ENCODE assay signal across 8 cellular contexts in the genomic region with DNA sequence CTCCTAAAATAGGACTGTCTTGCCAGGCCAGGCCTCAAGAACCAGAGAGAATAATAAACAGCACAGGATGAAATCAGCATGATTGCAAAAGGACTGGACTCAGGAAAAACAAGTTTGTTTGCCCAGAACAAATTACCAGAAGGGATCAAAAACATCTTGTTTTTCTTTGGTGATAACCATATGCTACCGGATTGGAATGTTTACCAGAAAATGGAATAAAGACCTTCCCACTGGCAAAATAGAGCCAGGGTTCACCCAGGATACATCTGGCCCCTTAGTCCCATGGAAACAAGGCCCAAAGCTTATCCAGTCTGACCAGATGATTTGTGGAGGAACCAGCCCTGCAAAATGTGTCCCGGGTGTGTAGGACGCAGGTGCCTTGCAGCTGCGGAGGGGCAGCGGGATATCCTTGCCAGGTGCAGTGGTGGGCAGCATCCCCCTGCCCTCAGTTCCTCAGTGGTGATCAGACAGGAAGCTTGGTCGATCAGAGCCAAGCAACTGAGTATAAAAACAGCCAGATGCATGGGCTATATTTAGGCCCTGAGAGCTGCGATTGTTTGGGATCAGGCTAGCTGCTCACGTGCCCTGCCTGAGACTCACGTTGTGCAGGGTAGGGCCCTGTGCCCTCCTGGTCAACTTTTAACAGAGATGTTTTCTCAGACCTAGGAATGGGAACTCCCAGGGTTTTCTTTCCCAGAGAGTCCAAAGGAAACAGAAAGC. TPM values are rescaled to one million over a fixed set of nuclear protein-coding genes. Genes with fewer than 3 reads are reported as not detected.
A peak's percentile ranks its signal among the peaks of the same experiment; 100 is the strongest.
DNase-seq lines count a peak whose midpoint lies in the region; ATAC-seq and TF ChIP-seq lines count a peak whose summit lies in the region.

No MANE protein-coding gene starts in this region.

- no peak overlapping the region for H3K9ac ChIP-seq in neuronal stem cell (ENCODE audit: low read depth, low read length, poor library complexity)

- H4K91ac ChIP-seq in neuronal stem cell (ENCODE audit: low read depth, low read length, poor library complexity) = no peak overlapping the region

- H2BK12ac ChIP-seq in neuronal stem cell (ENCODE audit: low read length) = no peak overlapping the region

- peak overlapping the region; percentile 17 for H2AFZ ChIP-seq in neuronal stem cell (ENCODE audit: low read length)

- CTCF ChIA-PET in HEK293T (lab: Yijun Ruan, JAX) = no interaction called here

- H4K8ac ChIP-seq in neuronal stem cell (ENCODE audit: low read depth, low read length) = no peak overlapping the region

- no CpG with 5 or more reads among the region's 9 CpGs for whole genome bisulfite sequencing in neuronal stem cell (ENCODE audit: extremely low coverage in 2 of 2, insufficient read length in 2 of 2, insufficient replicate concordance in 1 of 2), 2 donors

- no peak overlapping the region for H2AK5ac ChIP-seq in neuronal stem cell (ENCODE audit: low read depth, low read length)

- peaks cover 5 to 6% of the 10 kb centered on the region in 2 donors for H3K4me1 ChIP-seq in neuronal stem cell (ENCODE audit: control insufficient read depth in 2 of 2, insufficient read depth in 1 of 2, low read depth in 1 of 2, low read length in 2 of 2)

- H3K4me2 ChIP-seq in neuronal stem cell (ENCODE audit: insufficient read depth, low read length, poor library complexity, severe bottlenecking) = no peak overlapping the region

- DNase-seq in AG08396 (ENCODE audit: low spot score) (peak; percentile 48), NB4 (ENCODE audit: low read depth) (peak; percentile 59), fibroblast of mammary gland (ENCODE audit: low read depth) (peak; percentile 81), neuronal stem cell (ENCODE audit: low spot score) (no peak), HEK293T (ENCODE audit: extremely low spot score) (no peak), NCI-H2171 (lab: John Stamatoyannopoulos, UW) (no peak), NCI-H2227 treated with DMSO at 0.1 percent for 48 hours (lab: John Stamatoyannopoulos, UW) (no peak)

- no peaks in the 10 kb centered on the region for H3K79me1 ChIP-seq in neuronal stem cell (ENCODE audit: low read depth, low read length)

- POLR2A ChIA-PET in HEK293T (lab: Yijun Ruan, JAX) = no interaction called here

- H3K18ac ChIP-seq in neuronal stem cell (ENCODE audit: low read length) = no peak overlapping the region

- no peaks in the 10 kb centered on the region for H3K9me3 ChIP-seq in neuronal stem cell (replicated peaks in 1 of 2; ENCODE audit: control insufficient read depth in 2 of 2, insufficient read depth in 1 of 2, low read depth in 1 of 2, low read length in 2 of 2)

- TF ChIP-seq CTCF in NB4 (IDR thresholded peaks at IDR 0.05; ENCODE audit: low read depth, low read length) (no peak), fibroblast of mammary gland (conservative IDR thresholded peaks at IDR 0.05; ENCODE audit: control insufficient read depth, insufficient read depth, low read depth, low read length) (no peak)

- H3K27ac ChIP-seq in neuronal stem cell (replicated peaks; ENCODE audit: low read length) = no peak overlapping the region

- H3K4ac ChIP-seq in neuronal stem cell (ENCODE audit: low read length) = no peak overlapping the region

- H3K4me3 ChIP-seq in NB4 (ENCODE audit: low read depth, low read length) = no peak overlapping the region
- H3K4me3 ChIP-seq in fibroblast of mammary gland (ENCODE audit: control insufficient read depth, low read depth, low read length) = no peak overlapping the region
- H3K4me3 ChIP-seq in neuronal stem cell (ENCODE audit: low read length in 2 of 2) = no peak overlapping the region

- TF ChIP-seq POLR2A in NB4 (IDR thresholded peaks at IDR 0.05; ENCODE audit: extremely low read depth, insufficient read length) = no peak

- no peak overlapping the region for H2BK15ac ChIP-seq in neuronal stem cell (ENCODE audit: low read length)

- H3K14ac ChIP-seq in neuronal stem cell (ENCODE audit: low read length) = no peak overlapping the region

- H2BK5ac ChIP-seq in neuronal stem cell (ENCODE audit: low read length) = no peak overlapping the region

- no peaks in the 10 kb centered on the region for H3K27me3 ChIP-seq in neuronal stem cell (ENCODE audit: control insufficient read depth in 3 of 3, insufficient read depth in 3 of 3, low read depth in 1 of 3, low read length in 3 of 3)

- H3K23ac ChIP-seq in neuronal stem cell (ENCODE audit: low read depth, low read length, poor library complexity) = no peak overlapping the region

- H2BK120ac ChIP-seq in neuronal stem cell (ENCODE audit: low read depth, low read length) = no peak overlapping the region

- no peak for ATAC-seq in GM19324 (IDR thresholded peaks at IDR 0.05; ENCODE audit: low FRiP score, unreplicated experiment)

- no peaks in the 10 kb centered on the region for H3K36me3 ChIP-seq in neuronal stem cell (replicated peaks in 1 of 2; ENCODE audit: control insufficient read depth in 2 of 2, insufficient read depth in 2 of 2, low read length in 2 of 2)

TF ChIP-seq in HEK293T, 16 proteins besides CTCF, POLR2A, EP300 and RAD21:
- TF ChIP-seq, protein P1, sequence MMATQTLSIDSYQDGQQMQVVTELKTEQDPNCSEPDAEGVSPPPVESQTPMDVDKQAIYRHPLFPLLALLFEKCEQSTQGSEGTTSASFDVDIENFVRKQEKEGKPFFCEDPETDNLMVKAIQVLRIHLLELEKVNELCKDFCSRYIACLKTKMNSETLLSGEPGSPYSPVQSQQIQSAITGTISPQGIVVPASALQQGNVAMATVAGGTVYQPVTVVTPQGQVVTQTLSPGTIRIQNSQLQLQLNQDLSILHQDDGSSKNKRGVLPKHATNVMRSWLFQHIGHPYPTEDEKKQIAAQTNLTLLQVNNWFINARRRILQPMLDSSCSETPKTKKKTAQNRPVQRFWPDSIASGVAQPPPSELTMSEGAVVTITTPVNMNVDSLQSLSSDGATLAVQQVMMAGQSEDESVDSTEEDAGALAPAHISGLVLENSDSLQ (IDR thresholded peaks at IDR 0.05) = no peak
- no peak for TF ChIP-seq FOXM1 (IDR thresholded peaks at IDR 0.05; ENCODE audit: borderline replicate concordance)
- no peak for TF ChIP-seq CTBP1 (IDR thresholded peaks at IDR 0.05; ENCODE audit: borderline replicate concordance)
- TF ChIP-seq ELF4 (IDR thresholded peaks at IDR 0.05) = no peak
- no peak for TF ChIP-seq LEF1 (IDR thresholded peaks at IDR 0.05; ENCODE audit: borderline replicate concordance)
- no peak for TF ChIP-seq FOXA1 (IDR thresholded peaks at IDR 0.05)
- no peak for TF ChIP-seq BHLHE40 (IDR thresholded peaks at IDR 0.05; ENCODE audit: borderline replicate concordance)
- TF ChIP-seq HDGF (IDR thresholded peaks at IDR 0.05; ENCODE audit: borderline replicate concordance) = no peak
- TF ChIP-seq L3MBTL2 (conservative IDR thresholded peaks at IDR 0.05) = no peak
- no peak for TF ChIP-seq SP1 (IDR thresholded peaks at IDR 0.05)
- TF ChIP-seq FOXK2 (IDR thresholded peaks at IDR 0.05) = no peak
- no peak for TF ChIP-seq NFRKB (IDR thresholded peaks at IDR 0.05)

RNA-seq across cellular contexts. Expression of a gene that starts 4.6 kb away (rescaled TPM):
- polyA plus RNA-seq in neuronal stem cell (2013, experiment 1 of 2) = 65.4 TPM
- polyA plus RNA-seq in neuronal stem cell (2013, experiment 2 of 2) = 66.3 TPM

RNA-seq across cellular contexts. Expression of a gene that starts 17.5 kb away (rescaled TPM):
- 0.22 TPM for polyA plus RNA-seq in neuronal stem cell (2013, experiment 1 of 2)
- 0.26 TPM for polyA plus RNA-seq in neuronal stem cell (2013, experiment 2 of 2)

RNA-seq across cellular contexts. Expression of a gene that starts 36.5 kb away (rescaled TPM):
- 13.0 TPM for polyA plus RNA-seq in neuronal stem cell (2013, experiment 1 of 2)
- polyA plus RNA-seq in neuronal stem cell (2013, experiment 2 of 2) = 13.1 TPM

Comparison
In these comparisons a context has a peak if more than half of its experiments do, and no peak if none do; other contexts are left out.
1. DNase-seq: peak in AG08396 (single experiment), NB4 (single experiment) and fibroblast of mammary gland (single experiment); none in neuronal stem cell (single experiment), HEK293T (single experiment), NCI-H2171 (single experiment) and NCI-H2227 treated with DMSO at 0.1 percent for 48 hours (single experiment).